23 cellular contexts compared by ENCODE assay signal in genomic region chr2:142025394-142025793, GRCh38.
DNase-seq lines count a peak whose midpoint lies in the region; ATAC-seq, FAIRE-seq and TF ChIP-seq lines count a peak whose summit lies in the region.
"Had no signal": no experiment of that assay in that cellular context is flagged by ENCODE, and none has a peak within 500 bp of the region (broad histone marks: within the 10 kb centered on the region; RNA-seq: fewer than 3 reads in every experiment).

No MANE protein-coding gene starts in this region.

- H3K4me1 Mint-ChIP-seq in GM23338: peaks cover 22% of the 10 kb centered on the region
- H3K4me1 Mint-ChIP-seq in WTC11: peaks cover 18% of the 10 kb centered on the region
- peaks cover 8% of the 10 kb centered on the region for H3K4me1 Mint-ChIP-seq in endodermal cell
- H3K4me1 Mint-ChIP-seq: B cell had no signal

- DNase-seq in A549 (ENCODE audit: low read depth in 1 of 2, low spot score in 1 of 2) (no peak), GM23338 (ENCODE audit: low spot score) (no peak), WTC11 (ENCODE audit: low spot score) (no peak), endodermal cell (no peak), NCI-H2029 (lab: John Stamatoyannopoulos, UW) (no peak), epidermal melanocyte (ENCODE audit: insufficient read length, low spot score) (no peak)
- DNase-seq: 8988T; AML-193; Caco-2; Calu3; CD4-positive, alpha-beta T cell; CD8-positive, alpha-beta T cell; DMS79 treated with DMSO at 0.1 percent for 48 hours; GF-D8 had no signal

- H3K4me1 ChIP-seq in A549 (no peaks in the 10 kb centered on the region), GM23338 (ENCODE audit: insufficient read depth) (peaks cover 17% of the 10 kb centered on the region; the same call in 1 of the 2 replicates), endodermal cell (ENCODE audit: control insufficient read depth, insufficient read depth, low read length) (no peaks in the 10 kb centered on the region)
- H3K4me1 ChIP-seq: BLaER1 treated with 17β-estradiol and CSF1 and Interleukin-3, amounts not matched to agents 10 nM and 100 nM; Caco-2 had no signal

- H3F3A ChIP-seq in GM23338 (replicated peaks; ENCODE audit: low read depth): no peaks in the 10 kb centered on the region

- H3K27me3 ChIP-seq in GM23338 (ENCODE audit: insufficient read depth): no peaks in the 10 kb centered on the region
- H3K27me3 ChIP-seq in endodermal cell (ENCODE audit: control insufficient read depth, insufficient read depth, low read length, poor library complexity, severe bottlenecking): no peaks in the 10 kb centered on the region
- H3K27me3 ChIP-seq: BLaER1 treated with 17β-estradiol and CSF1 and Interleukin-3, amounts not matched to agents 10 nM and 100 nM had no signal

- H3K27me3 Mint-ChIP-seq in GM23338 (ENCODE audit: insufficient read depth, low read depth, poor library complexity) (no peaks in the 10 kb centered on the region), WTC11 (ENCODE audit: low read depth) (no peaks in the 10 kb centered on the region), endodermal cell (ENCODE audit: insufficient read depth) (no peaks in the 10 kb centered on the region)
- H3K27me3 Mint-ChIP-seq: B cell; CD4-positive, alpha-beta T cell had no signal

- H3K4me2 ChIP-seq in A549: no peak overlapping the region
- peak overlapping the region; percentile 11; the same call in 1 of the 2 replicates for H3K4me2 ChIP-seq in GM23338
- H3K4me2 ChIP-seq: BLaER1 treated with 17β-estradiol and CSF1 and Interleukin-3, amounts not matched to agents 10 nM and 100 nM had no signal

- no peaks in the 10 kb centered on the region for H3K36me3 Mint-ChIP-seq in GM23338 (ENCODE audit: low read depth)
- no peaks in the 10 kb centered on the region for H3K36me3 Mint-ChIP-seq in WTC11
- no peaks in the 10 kb centered on the region for H3K36me3 Mint-ChIP-seq in endodermal cell (ENCODE audit: low read depth)
- H3K36me3 Mint-ChIP-seq: CD8-positive, alpha-beta T cell had no signal

- CTCF ChIA-PET in A549 (lab: Yijun Ruan, JAX): no interaction called here
- CTCF ChIA-PET in WTC11 (lab: Charles Lee): interaction anchor here (1.2 kb wide), 1 partner anchor 115 kb away, joined by 5 read pairs; no protein-coding TSS in a partner anchor

- no peak for TF ChIP-seq POLR2A in A549 (IDR thresholded peaks at IDR 0.05; ENCODE audit: low read length)

- TF ChIP-seq CTCF in A549 (IDR thresholded peaks at IDR 0.05): no peak
- no peak for TF ChIP-seq CTCF in GM23338 (conservative IDR thresholded peaks at IDR 0.05; ENCODE audit: low read depth in 2 of 2)
- no peak for TF ChIP-seq CTCF in WTC11 (IDR thresholded peaks at IDR 0.05)
- no peak for TF ChIP-seq CTCF in endodermal cell (conservative IDR thresholded peaks at IDR 0.05)

- POLR2A ChIA-PET in A549 (lab: Yijun Ruan, JAX): no interaction called here
- POLR2A ChIA-PET in WTC11 (lab: Charles Lee): no interaction called here

- H2AFZ ChIP-seq in GM23338: no peak overlapping the region

- H3K4me3 Mint-ChIP-seq in GM23338 (no peak overlapping the region), WTC11 (no peak overlapping the region), endodermal cell (no peak overlapping the region)
- H3K4me3 Mint-ChIP-seq: B cell; CD4-positive, alpha-beta T cell; CD8-positive, alpha-beta T cell had no signal

- no peak for TF ChIP-seq EP300 in A549 (IDR thresholded peaks at IDR 0.05)

- no peaks in the 10 kb centered on the region for H4K20me1 ChIP-seq in GM23338 (replicated peaks; ENCODE audit: insufficient read depth)
- H4K20me1 ChIP-seq: BLaER1 treated with 17β-estradiol and CSF1 and Interleukin-3, amounts not matched to agents 10 nM and 100 nM had no signal

- H3K9me3 ChIP-seq in A549 (no peaks in the 10 kb centered on the region), endodermal cell (ENCODE audit: control insufficient read depth, low read length) (no peaks in the 10 kb centered on the region)
- H3K9me3 ChIP-seq: BLaER1 treated with 17β-estradiol and CSF1 and Interleukin-3, amounts not matched to agents 10 nM and 100 nM; Caco-2 had no signal

- H3K27ac ChIP-seq in A549 (no peak overlapping the region), GM23338 (ENCODE audit: low read depth) (no peak overlapping the region), endodermal cell (ENCODE audit: low read depth, low read length) (no peak overlapping the region)
- H3K27ac ChIP-seq: BLaER1 treated with 17β-estradiol and CSF1 and Interleukin-3, amounts not matched to agents 10 nM and 100 nM; C4-2B had no signal

- WGBS in A549 (ENCODE audit: missing lambda C conversion rate): 13% methylated on average over 1 of the region's 1 CpG
- WGBS in endodermal cell (ENCODE audit: insufficient coverage in 1 of 2, insufficient read length in 1 of 2), 2 experiments: 87% methylated on average over 1 of the region's 1 CpG; no CpG with 5 or more reads in 1 of the 2 experiments

- TF ChIP-seq RAD21 in A549 (conservative IDR thresholded peaks at IDR 0.05 in 1 of 2, IDR thresholded peaks at IDR 0.05 in 1 of 2): no peak

- H3K27ac Mint-ChIP-seq in GM23338 (no peak overlapping the region), WTC11 (no peak overlapping the region), endodermal cell (no peak overlapping the region)
- H3K27ac Mint-ChIP-seq: B cell; CD4-positive, alpha-beta T cell; CD8-positive, alpha-beta T cell had no signal

- H3K9me3 Mint-ChIP-seq in GM23338: no peaks in the 10 kb centered on the region
- H3K9me3 Mint-ChIP-seq in WTC11: no peaks in the 10 kb centered on the region
- H3K9me3 Mint-ChIP-seq in endodermal cell: no peaks in the 10 kb centered on the region

- no peak overlapping the region for H3K4me3 ChIP-seq in A549
- H3K4me3 ChIP-seq in GM23338: no peak overlapping the region
- H3K4me3 ChIP-seq in endodermal cell (ENCODE audit: low read length): peak overlapping the region; percentile 39
- H3K4me3 ChIP-seq: BLaER1 treated with 17β-estradiol and CSF1 and Interleukin-3, amounts not matched to agents 10 nM and 100 nM had no signal

- no peaks in the 10 kb centered on the region for H3K36me3 ChIP-seq in GM23338 (ENCODE audit: insufficient read depth)
- H3K36me3 ChIP-seq in endodermal cell (ENCODE audit: control insufficient read depth, insufficient read depth, low read length): no peaks in the 10 kb centered on the region
- H3K36me3 ChIP-seq: BLaER1 treated with 17β-estradiol and CSF1 and Interleukin-3, amounts not matched to agents 10 nM and 100 nM had no signal

- no peak for FAIRE-seq in A549 (lab: Jason Lieb, UNC)
- FAIRE-seq: A204.1, D721Med, G401.6, GM12891, GM18507 had no signal

- H3K79me2 ChIP-seq in GM23338 (replicated peaks; ENCODE audit: insufficient read depth): no peaks in the 10 kb centered on the region

- no peak overlapping the region for H3K9ac ChIP-seq in endodermal cell (ENCODE audit: extremely low read depth, low read length, poor library complexity, severe bottlenecking)
- H3K9ac ChIP-seq: BLaER1 treated with 17β-estradiol and CSF1 and Interleukin-3, amounts not matched to agents 10 nM and 100 nM had no signal

- ATAC-seq in A549 (no peak), GM23338 (peak; percentile 34; the same call in 1 of the 3 replicates), WTC11 (peak; percentile 58), HG02678 (IDR thresholded peaks at IDR 0.05; ENCODE audit: unreplicated experiment) (no peak)
- ATAC-seq: CD8-positive, alpha-beta T cell had no signal

- H3K9me2 ChIP-seq in GM23338 (ENCODE audit: insufficient read depth): no peaks in the 10 kb centered on the region

TF ChIP-seq in A549, 52 proteins besides CTCF, POLR2A, EP300 and RAD21:
- TF ChIP-seq MAFK (IDR thresholded peaks at IDR 0.05; ENCODE audit: partially characterized antibody) (peak; percentile 69), CHD2 (IDR thresholded peaks at IDR 0.05; ENCODE audit: low read length, partially characterized antibody) (no peak), RNF2 (IDR thresholded peaks at IDR 0.05; ENCODE audit: borderline replicate concordance, low read depth) (no peak), NR3C1 (IDR thresholded peaks at IDR 0.05) (no peak), FOSB (CRISPR knock-in tag; IDR thresholded peaks at IDR 0.05) (no peak)

TF ChIP-seq in GM23338, 12 proteins besides CTCF, POLR2A, EP300 and RAD21:
- TF ChIP-seq STAT1 (IDR thresholded peaks at IDR 0.05; ENCODE audit: unreplicated experiment) (no peak), EZH2phosphoT487 (IDR thresholded peaks at IDR 0.05; ENCODE audit: unreplicated experiment) (no peak), NANOG (IDR thresholded peaks at IDR 0.05; ENCODE audit: borderline replicate concordance) (no peak), POLR2AphosphoS5 (IDR thresholded peaks at IDR 0.05; ENCODE audit: low read depth) (no peak)
TF ChIP-seq in GM23338: peak in this region for 0.

TF ChIP-seq in WTC11, 78 proteins besides CTCF, POLR2A, EP300 and RAD21 (continues in another document):
- TF ChIP-seq USF2 (CRISPR knock-in tag; IDR thresholded peaks at IDR 0.05) (no peak), MLX (CRISPR knock-in tag; IDR thresholded peaks at IDR 0.05) (no peak), USF1 (CRISPR knock-in tag; IDR thresholded peaks at IDR 0.05) (no peak), CREB1 (CRISPR knock-in tag; IDR thresholded peaks at IDR 0.05) (no peak), EMX1 (CRISPR knock-in tag; IDR thresholded peaks at IDR 0.05) (no peak), ZBTB21 (CRISPR knock-in tag; IDR thresholded peaks at IDR 0.05; ENCODE audit: borderline replicate concordance) (no peak)

Comparison
In these comparisons a context has a peak if more than half of its experiments do, and no peak if none do; other contexts are left out.
1. ATAC-seq: peak in GM23338 (single experiment) and WTC11 (single experiment); none in A549 (0 of 2) and HG02678 (single experiment).